9 cellular contexts compared by ENCODE assay signal in the genomic region with DNA sequence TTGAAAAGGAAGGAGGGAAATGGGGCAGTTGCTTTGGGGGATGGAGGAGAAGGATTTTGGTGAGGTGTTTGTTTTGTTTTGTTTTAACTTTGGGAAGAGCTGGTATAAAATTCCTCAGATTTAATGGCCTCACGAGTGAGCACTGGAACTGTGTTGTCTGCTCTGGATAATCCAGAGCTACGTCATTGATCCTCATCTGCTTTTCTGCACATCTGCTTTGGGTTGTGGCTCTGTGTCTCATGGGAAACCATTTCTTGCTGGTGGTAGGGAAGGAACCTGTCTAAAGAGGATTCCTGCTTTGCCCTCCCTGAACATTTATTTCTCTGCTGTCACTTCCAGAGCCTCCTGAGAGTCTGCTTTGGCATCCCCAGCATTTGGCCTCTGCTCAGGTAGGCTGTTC. TPM values are rescaled to one million over a fixed set of nuclear protein-coding genes. Genes with fewer than 3 reads are reported as not detected.
A peak's percentile ranks its signal among the peaks of the same experiment; 100 is the strongest.
DNase-seq lines count a peak whose midpoint lies in the region; TF ChIP-seq lines count a peak whose summit lies in the region.
"Had no signal": no experiment of that assay in that cellular context is flagged by ENCODE, and none has a peak within 500 bp of the region (broad histone marks: within the 10 kb centered on the region; RNA-seq: fewer than 3 reads in every experiment).

No MANE protein-coding gene starts in this region.

- H3K27me3 ChIP-seq in BLaER1, result no peaks in the 10 kb centered on the region
- H3K27me3 ChIP-seq in MM.1S (replicated peaks; ENCODE audit: insufficient read depth, low read length), result no peaks in the 10 kb centered on the region
- H3K27me3 ChIP-seq in endocrine pancreas (ENCODE audit: control insufficient read depth, insufficient read depth, low read length), result no peaks in the 10 kb centered on the region

- TF ChIP-seq CTCF in MM.1S (IDR thresholded peaks at IDR 0.05; ENCODE audit: low read length) (no peak), neural crest cell (conservative IDR thresholded peaks at IDR 0.05) (no peak), GM20000 (IDR thresholded peaks at IDR 0.05; ENCODE audit: extremely low read depth, missing control alignments) (no peak), GM10248 (IDR thresholded peaks at IDR 0.05; ENCODE audit: control extremely low read depth, extremely low read depth, low read depth, missing control alignments) (no peak)

- H2AFZ ChIP-seq in MM.1S (ENCODE audit: low read length), result no peak overlapping the region

- DNase-seq in MM.1S (no peak), neural crest cell (ENCODE audit: low read depth, low spot score) (no peak), inferior parietal cortex (ENCODE audit: extremely low spot score) (no peak), NCI-H2196 treated with DMSO at 0.1 percent for 48 hours (lab: John Stamatoyannopoulos, UW; ENCODE audit: unreplicated experiment) (no peak), GM20000 (ENCODE audit: low spot score) (no peak), GM10248 (ENCODE audit: extremely low spot score) (no peak)
- DNase-seq: retina had no signal

- H3K4me2 ChIP-seq in BLaER1 (peak overlapping the region; percentile 93), MM.1S (ENCODE audit: low read depth, low read length) (peak overlapping the region; percentile 92)

- H3K4me3 Mint-ChIP-seq in neural crest cell, result peak overlapping the region; percentile 59

- peaks cover 4% of the 10 kb centered on the region; the same call in 1 of the 2 replicates for H3F3A ChIP-seq in MM.1S (ENCODE audit: insufficient read depth, low read length)

- peaks cover 47% of the 10 kb centered on the region for H3K4me1 Mint-ChIP-seq in neural crest cell

- H4K20me1 ChIP-seq in BLaER1 (peaks cover 77% of the 10 kb centered on the region), MM.1S (ENCODE audit: insufficient read depth, low read length) (no peaks in the 10 kb centered on the region)

- H3K4me3 ChIP-seq in BLaER1, result peak overlapping the region; percentile 95; the same call in 1 of the 2 replicates
- no peak overlapping the region for H3K4me3 ChIP-seq in MM.1S (ENCODE audit: low read length)
- peak overlapping the region; percentile 88 for H3K4me3 ChIP-seq in endocrine pancreas (ENCODE audit: control insufficient read depth, insufficient read depth, low read length)

- H3K27ac ChIP-seq in BLaER1 (0 out of 2 replicates have a peak overlapping the region, but pooled peaks have one; percentile 28), MM.1S (ENCODE audit: low read length) (no peak overlapping the region)

- H3K36me3 ChIP-seq in BLaER1, result peaks cover 27% of the 10 kb centered on the region
- no peaks in the 10 kb centered on the region for H3K36me3 ChIP-seq in MM.1S (replicated peaks; ENCODE audit: insufficient read depth, low read length)
- H3K36me3 ChIP-seq in endocrine pancreas (ENCODE audit: control insufficient read depth, insufficient read depth, low read length), result no peaks in the 10 kb centered on the region

- CTCF ChIA-PET in GM10248 (lab: Yijun Ruan, JAX), result interaction anchor here (0.6 kb wide), 1 partner anchor 11 kb away, joined by 3 read pairs; no protein-coding TSS in a partner anchor

- no peaks in the 10 kb centered on the region for H3K9me3 Mint-ChIP-seq in neural crest cell

- H3K9ac ChIP-seq in BLaER1, result peak overlapping the region; percentile 43; the same call in 1 of the 2 replicates
- no peak overlapping the region for H3K9ac ChIP-seq in MM.1S (ENCODE audit: low read length)
- H3K9ac ChIP-seq in endocrine pancreas (ENCODE audit: control insufficient read depth, insufficient read depth, low read length), result no peak overlapping the region

- no peaks in the 10 kb centered on the region for H3K36me3 Mint-ChIP-seq in neural crest cell (ENCODE audit: low read depth)

- H3K9me2 ChIP-seq in MM.1S (replicated peaks; ENCODE audit: insufficient read depth, low read length), result no peaks in the 10 kb centered on the region

- peaks cover 75% of the 10 kb centered on the region for H3K79me2 ChIP-seq in MM.1S (ENCODE audit: low read length)

- H3K9me3 ChIP-seq in BLaER1, result no peaks in the 10 kb centered on the region
- H3K9me3 ChIP-seq in MM.1S (replicated peaks; ENCODE audit: insufficient read depth, low read length), result no peaks in the 10 kb centered on the region
- H3K9me3 ChIP-seq in endocrine pancreas (ENCODE audit: control insufficient read depth, low read length), result no peaks in the 10 kb centered on the region

- H3K4me1 ChIP-seq in BLaER1, result peaks cover 52% of the 10 kb centered on the region
- peaks cover 42% of the 10 kb centered on the region for H3K4me1 ChIP-seq in MM.1S (ENCODE audit: low read length)
- peaks cover 22% of the 10 kb centered on the region for H3K4me1 ChIP-seq in endocrine pancreas (ENCODE audit: control insufficient read depth, insufficient read depth, low read length)

- POLR2A ChIA-PET in GM10248 (lab: Yijun Ruan, JAX), result no interaction called here

- peak overlapping the region; percentile 5 for H3K27ac Mint-ChIP-seq in neural crest cell (ENCODE audit: unreplicated experiment)

- peaks cover 6% of the 10 kb centered on the region for H3K27me3 Mint-ChIP-seq in neural crest cell (ENCODE audit: low read depth)

RNA-seq across cellular contexts. Expression of a gene that starts 3.1 kb away (rescaled TPM):
- 18.2 and 21.4 TPM in 2 replicates for total RNA-seq in neural crest cell
